In genomic region chr6:115891111-115891669, GRCh38 we compare ENCODE assay signal across 8 cellular contexts.
DNase-seq lines count a peak whose midpoint lies in the region; ATAC-seq and TF ChIP-seq lines count a peak whose summit lies in the region.

No MANE protein-coding gene starts in this region.

- H3K36me3 Mint-ChIP-seq in activated T-helper 2 cell treated with anti-CD3 and anti-CD28 coated beads, Interferon-gamma antibody, Interleukin-2, Interleukin-4, amounts not matched to agents 10 μg/mL and 5 μg/mL and 100 μg/mL, durations not matched to agents 14 hours and 24 hours and 36 hours (ENCODE audit: low read depth) = no peaks in the 10 kb centered on the region
- no peaks in the 10 kb centered on the region for H3K36me3 Mint-ChIP-seq in osteocyte (ENCODE audit: unreplicated experiment)
- no peaks in the 10 kb centered on the region for H3K36me3 Mint-ChIP-seq in WTC11

- peaks cover 2% of the 10 kb centered on the region for H3K27me3 Mint-ChIP-seq in activated T-helper 2 cell treated with anti-CD3 and anti-CD28 coated beads, Interferon-gamma antibody, Interleukin-2, Interleukin-4, amounts not matched to agents 10 μg/mL and 5 μg/mL and 100 μg/mL, durations not matched to agents 14 hours and 24 hours and 36 hours (ENCODE audit: low read depth)
- H3K27me3 Mint-ChIP-seq in osteocyte (ENCODE audit: unreplicated experiment) = peaks cover 4% of the 10 kb centered on the region
- no peaks in the 10 kb centered on the region for H3K27me3 Mint-ChIP-seq in WTC11 (ENCODE audit: low read depth)

- H3K9me3 ChIP-seq in heart right ventricle (no peaks in the 10 kb centered on the region), upper lobe of right lung (no peaks in the 10 kb centered on the region)

- H3K9me3 Mint-ChIP-seq in activated T-helper 2 cell treated with anti-CD3 and anti-CD28 coated beads, Interferon-gamma antibody, Interleukin-2, Interleukin-4, amounts not matched to agents 10 μg/mL and 5 μg/mL and 100 μg/mL, durations not matched to agents 14 hours and 24 hours and 36 hours = no peaks in the 10 kb centered on the region
- H3K9me3 Mint-ChIP-seq in osteocyte (ENCODE audit: unreplicated experiment) (no peaks in the 10 kb centered on the region), WTC11 (peaks cover 6% of the 10 kb centered on the region)

- H3K27ac ChIP-seq in heart right ventricle (no peak overlapping the region), upper lobe of right lung (no peak overlapping the region)

- intact Hi-C loops in activated T-helper 2 cell treated with anti-CD3 and anti-CD28 coated beads, Interferon-gamma antibody, Interleukin-2, Interleukin-4, amounts not matched to agents 10 μg/mL and 5 μg/mL and 100 μg/mL, durations not matched to agents 14 hours and 24 hours and 36 hours (cut with micrococcal nuclease) = loop anchor here (1.0 to 10.0 kb wide), 4 partner anchors 211 to 1796 kb away; partner anchors contain the start of gene NT5DC1
- intact Hi-C loops in heart right ventricle (cut with DNase I) (loop anchor here in 3 of 10 donors (10.0 kb wide), 2 partner anchors 1136 to 1146 kb away; no protein-coding TSS in a partner anchor), upper lobe of right lung (cut with DNase I) (no loop called here)

- no peaks in the 10 kb centered on the region for H3K36me3 ChIP-seq in heart right ventricle
- H3K36me3 ChIP-seq in upper lobe of right lung = no peaks in the 10 kb centered on the region

- POLR2A ChIA-PET in WTC11 (lab: Charles Lee) = no interaction called here

- H3K4me1 ChIP-seq in heart right ventricle = no peaks in the 10 kb centered on the region
- no peaks in the 10 kb centered on the region for H3K4me1 ChIP-seq in upper lobe of right lung

- peak overlapping the region; percentile 74 for H3K27ac Mint-ChIP-seq in activated T-helper 2 cell treated with anti-CD3 and anti-CD28 coated beads, Interferon-gamma antibody, Interleukin-2, Interleukin-4, amounts not matched to agents 10 μg/mL and 5 μg/mL and 100 μg/mL, durations not matched to agents 14 hours and 24 hours and 36 hours
- H3K27ac Mint-ChIP-seq in osteocyte (ENCODE audit: unreplicated experiment) (no peak overlapping the region), WTC11 (no peak overlapping the region)

- no peaks in the 10 kb centered on the region for H3K27me3 ChIP-seq in heart right ventricle
- H3K27me3 ChIP-seq in upper lobe of right lung = no peaks in the 10 kb centered on the region

- CTCF ChIA-PET in WTC11 (lab: Charles Lee) = no interaction called here

- H3K4me1 Mint-ChIP-seq in activated T-helper 2 cell treated with anti-CD3 and anti-CD28 coated beads, Interferon-gamma antibody, Interleukin-2, Interleukin-4, amounts not matched to agents 10 μg/mL and 5 μg/mL and 100 μg/mL, durations not matched to agents 14 hours and 24 hours and 36 hours (ENCODE audit: low read depth) = peaks cover 23% of the 10 kb centered on the region
- H3K4me1 Mint-ChIP-seq in osteocyte (ENCODE audit: unreplicated experiment) (peaks cover 5% of the 10 kb centered on the region), WTC11 (no peaks in the 10 kb centered on the region)

- H3K4me3 ChIP-seq in heart right ventricle = no peak overlapping the region
- no peak overlapping the region for H3K4me3 ChIP-seq in upper lobe of right lung

- no peak for TF ChIP-seq CTCF in heart right ventricle (IDR thresholded peaks at IDR 0.05)
- no peak for TF ChIP-seq CTCF in osteocyte (IDR thresholded peaks at IDR 0.05)
- no peak for TF ChIP-seq CTCF in upper lobe of right lung (IDR thresholded peaks at IDR 0.05)
- no peak for TF ChIP-seq CTCF in WTC11 (IDR thresholded peaks at IDR 0.05)

- H3K4me3 Mint-ChIP-seq in activated T-helper 2 cell treated with anti-CD3 and anti-CD28 coated beads, Interferon-gamma antibody, Interleukin-2, Interleukin-4, amounts not matched to agents 10 μg/mL and 5 μg/mL and 100 μg/mL, durations not matched to agents 14 hours and 24 hours and 36 hours (ENCODE audit: low read depth) = no peak overlapping the region
- no peak overlapping the region for H3K4me3 Mint-ChIP-seq in osteocyte (ENCODE audit: unreplicated experiment)
- H3K4me3 Mint-ChIP-seq in WTC11 = no peak overlapping the region

- ATAC-seq in GM19324 (IDR thresholded peaks at IDR 0.05; ENCODE audit: low FRiP score, unreplicated experiment) = peak; percentile 93
- ATAC-seq in HG03066 (IDR thresholded peaks at IDR 0.05; ENCODE audit: low read depth, unreplicated experiment) = peak; percentile 94
- ATAC-seq in heart right ventricle = no peak
- ATAC-seq in upper lobe of right lung = no peak
- no peak for ATAC-seq in WTC11

- DNase-seq in AG08396 (ENCODE audit: low spot score) = peak; percentile 40
- DNase-seq in activated T-helper 2 cell treated with anti-CD3 and anti-CD28 coated beads, Interferon-gamma antibody, Interleukin-2, Interleukin-4, amounts not matched to agents 10 μg/mL and 5 μg/mL and 100 μg/mL, durations not matched to agents 14 hours and 24 hours and 36 hours (ENCODE audit: low spot score) = no peak
- no peak for DNase-seq in heart right ventricle
- no peak for DNase-seq in osteocyte (ENCODE audit: extremely low spot score, unreplicated experiment)
- DNase-seq in upper lobe of right lung = no peak
- DNase-seq in WTC11 (ENCODE audit: low spot score) = no peak

TF ChIP-seq in WTC11, 78 proteins besides CTCF, POLR2A, EP300 and RAD21:
- TF ChIP-seq ERG (CRISPR knock-in tag; IDR thresholded peaks at IDR 0.05) = no peak
- no peak for TF ChIP-seq CREB1 (CRISPR knock-in tag; IDR thresholded peaks at IDR 0.05)
- TF ChIP-seq, protein P1, sequence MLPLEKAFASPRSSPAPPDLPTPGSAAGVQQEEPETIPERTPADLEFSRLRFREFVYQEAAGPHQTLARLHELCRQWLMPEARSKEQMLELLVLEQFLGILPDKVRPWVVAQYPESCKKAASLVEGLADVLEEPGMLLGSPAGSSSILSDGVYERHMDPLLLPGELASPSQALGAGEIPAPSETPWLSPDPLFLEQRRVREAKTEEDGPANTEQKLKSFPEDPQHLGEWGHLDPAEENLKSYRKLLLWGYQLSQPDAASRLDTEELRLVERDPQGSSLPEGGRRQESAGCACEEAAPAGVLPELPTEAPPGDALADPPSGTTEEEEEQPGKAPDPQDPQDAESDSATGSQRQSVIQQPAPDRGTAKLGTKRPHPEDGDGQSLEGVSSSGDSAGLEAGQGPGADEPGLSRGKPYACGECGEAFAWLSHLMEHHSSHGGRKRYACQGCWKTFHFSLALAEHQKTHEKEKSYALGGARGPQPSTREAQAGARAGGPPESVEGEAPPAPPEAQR (CRISPR knock-in tag; IDR thresholded peaks at IDR 0.05) = no peak
- TF ChIP-seq, protein P2, sequence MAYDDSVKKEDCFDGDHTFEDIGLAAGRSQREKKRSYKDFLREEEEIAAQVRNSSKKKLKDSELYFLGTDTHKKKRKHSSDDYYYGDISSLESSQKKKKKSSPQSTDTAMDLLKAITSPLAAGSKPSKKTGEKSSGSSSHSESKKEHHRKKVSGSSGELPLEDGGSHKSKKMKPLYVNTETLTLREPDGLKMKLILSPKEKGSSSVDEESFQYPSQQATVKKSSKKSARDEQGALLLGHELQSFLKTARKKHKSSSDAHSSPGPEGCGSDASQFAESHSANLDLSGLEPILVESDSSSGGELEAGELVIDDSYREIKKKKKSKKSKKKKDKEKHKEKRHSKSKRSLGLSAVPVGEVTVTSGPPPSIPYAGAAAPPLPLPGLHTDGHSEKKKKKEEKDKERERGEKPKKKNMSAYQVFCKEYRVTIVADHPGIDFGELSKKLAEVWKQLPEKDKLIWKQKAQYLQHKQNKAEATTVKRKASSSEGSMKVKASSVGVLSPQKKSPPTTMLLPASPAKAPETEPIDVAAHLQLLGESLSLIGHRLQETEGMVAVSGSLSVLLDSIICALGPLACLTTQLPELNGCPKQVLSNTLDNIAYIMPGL (CRISPR knock-in tag; IDR thresholded peaks at IDR 0.05) = no peak
- no peak for TF ChIP-seq SOX15 (CRISPR knock-in tag; IDR thresholded peaks at IDR 0.05)
TF ChIP-seq in WTC11: peak in this region for 0.

Comparison
In these comparisons a context has a peak if more than half of its experiments do, and no peak if none do; other contexts are left out.
1. ATAC-seq: peak in GM19324 (single experiment) and HG03066 (single experiment); none in heart right ventricle (0 of 8), upper lobe of right lung (single experiment) and WTC11 (single experiment).